In the genomic region with DNA sequence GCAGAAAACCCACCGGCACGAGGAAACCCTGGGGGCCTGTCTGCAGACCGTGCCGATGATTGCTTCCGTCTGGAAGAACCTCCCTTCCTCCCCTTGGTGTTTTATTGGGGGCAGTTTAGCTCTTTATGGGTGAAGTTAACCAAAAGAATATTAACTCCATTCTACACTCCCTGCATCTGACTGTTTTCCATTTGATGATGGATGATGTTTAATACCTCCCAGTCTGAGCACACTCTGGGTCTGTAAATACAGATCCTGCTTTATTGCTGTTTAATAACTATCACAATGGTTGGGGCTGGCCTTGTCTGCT, we compare ENCODE assay signal across 28 cellular contexts.
DNase-seq lines count a peak whose midpoint lies in the region; ATAC-seq and TF ChIP-seq lines count a peak whose summit lies in the region.
"Had no signal": no experiment of that assay in that cellular context is flagged by ENCODE, and none has a peak within 500 bp of the region (broad histone marks: within the 10 kb centered on the region; RNA-seq: fewer than 3 reads in every experiment).

No MANE protein-coding gene starts in this region.

- H3K4me1 Mint-ChIP-seq in brain (peaks cover 48% of the 10 kb centered on the region), neural progenitor cell (peaks cover 17% of the 10 kb centered on the region)

- H3K27me3 Mint-ChIP-seq in brain (peaks cover 3% of the 10 kb centered on the region), neural progenitor cell (ENCODE audit: insufficient read depth, low read depth) (peaks cover 4% of the 10 kb centered on the region)

- peaks cover 7 to 95% (median 80%) of the 10 kb centered on the region in 10 experiments; a peak in 19 of 20 replicates for H3K4me1 ChIP-seq in BLaER1 treated with 17β-estradiol and CSF1 and Interleukin-3, amounts not matched to agents 10 nM and 100 nM
- peaks cover 13% of the 10 kb centered on the region for H3K4me1 ChIP-seq in hepatocyte (ENCODE audit: insufficient read depth)
- no peaks in the 10 kb centered on the region for H3K4me1 ChIP-seq in neural progenitor cell
- H3K4me1 ChIP-seq: A549, Caco-2, Peyer's patch had no signal

- no peaks in the 10 kb centered on the region for H3K9me3 ChIP-seq in BLaER1 treated with 17β-estradiol and CSF1 and Interleukin-3, amounts not matched to agents 10 nM and 100 nM (replicated peaks in 1 of 11)
- no peaks in the 10 kb centered on the region for H3K9me3 ChIP-seq in hepatocyte (ENCODE audit: low read depth)
- no peaks in the 10 kb centered on the region for H3K9me3 ChIP-seq in neural progenitor cell (ENCODE audit: low read depth)
- H3K9me3 ChIP-seq: A549, Caco-2, Peyer's patch, SK-N-SH had no signal

- peak; percentile 39 for DNase-seq in hepatocyte (ENCODE audit: low spot score)
- no peak for DNase-seq in neural progenitor cell (ENCODE audit: low spot score)
- DNase-seq in left cardiac atrium, result no peak
- DNase-seq in islet precursor cell, result no peak
- DNase-seq: AML-193; Caco-2; CD8-positive, alpha-beta T cell; DMS79; EL; GDM1; GOT3; HCEC 1CT; IMR-90; KG1; MM.1S; NCI-H1417; NCI-H1694; NCI-H2227 treated with DMSO at 0.1 percent for 48 hours; NCI-H526 treated with DMSO at 0.1 percent for 48 hours; OCI-M1; SK-N-SH had no signal

- H3K36me3 Mint-ChIP-seq in brain (peaks cover 20% of the 10 kb centered on the region), neural progenitor cell (peaks cover 18% of the 10 kb centered on the region)

- no peaks in the 10 kb centered on the region for H3F3A ChIP-seq in neural progenitor cell (ENCODE audit: low read depth)

- no peak for TF ChIP-seq CTCF in brain (conservative IDR thresholded peaks at IDR 0.05)
- no peak for TF ChIP-seq CTCF in hepatocyte (IDR thresholded peaks at IDR 0.05; ENCODE audit: poor library complexity)
- no peak for TF ChIP-seq CTCF in neural progenitor cell (IDR thresholded peaks at IDR 0.05)

- H3K4me2 ChIP-seq in BLaER1 treated with 17β-estradiol and CSF1 and Interleukin-3, amounts not matched to agents 10 nM and 100 nM, result peak overlapping the region in 10 of 11 experiments; percentile 5 to 99 (median 79); a peak in 20 of 22 replicates
- H3K4me2 ChIP-seq in hepatocyte (peak overlapping the region; percentile 52), neural progenitor cell (no peak overlapping the region)
- H3K4me2 ChIP-seq: A549, SK-N-SH had no signal

- H3K4me3 ChIP-seq in BLaER1 treated with 17β-estradiol and CSF1 and Interleukin-3, amounts not matched to agents 10 nM and 100 nM, result peak overlapping the region in 1 of 10 experiments; percentile 29; a peak in 1 of 20 replicates
- H3K4me3 ChIP-seq in hepatocyte, result no peak overlapping the region
- no peak overlapping the region for H3K4me3 ChIP-seq in neural progenitor cell
- H3K4me3 ChIP-seq: A549, GM12878, Peyer's patch had no signal

- H2AFZ ChIP-seq in hepatocyte (no peak overlapping the region), neural progenitor cell (replicated peaks) (no peak overlapping the region)

- H3K27me3 ChIP-seq in BLaER1 treated with 17β-estradiol and CSF1 and Interleukin-3, amounts not matched to agents 10 nM and 100 nM, result peaks cover 0 to 28% (median 0%) of the 10 kb centered on the region in 11 experiments; a peak in 8 of 22 replicates
- no peaks in the 10 kb centered on the region for H3K27me3 ChIP-seq in hepatocyte
- no peaks in the 10 kb centered on the region for H3K27me3 ChIP-seq in neural progenitor cell
- H3K27me3 ChIP-seq: Peyer's patch had no signal

- peaks cover 11 to 45% (median 25%) of the 10 kb centered on the region in 11 experiments; a peak in 21 of 22 replicates for H3K36me3 ChIP-seq in BLaER1 treated with 17β-estradiol and CSF1 and Interleukin-3, amounts not matched to agents 10 nM and 100 nM
- H3K36me3 ChIP-seq in hepatocyte (replicated peaks; ENCODE audit: insufficient read depth, low read depth) (no peaks in the 10 kb centered on the region), neural progenitor cell (peaks cover 5% of the 10 kb centered on the region)

- H3K9me2 ChIP-seq in hepatocyte (replicated peaks; ENCODE audit: insufficient read depth), result no peaks in the 10 kb centered on the region
- H3K9me2 ChIP-seq: SK-N-SH had no signal

- H3K9ac ChIP-seq in BLaER1 treated with 17β-estradiol and CSF1 and Interleukin-3, amounts not matched to agents 10 nM and 100 nM, result peak overlapping the region in 3 of 11 experiments; percentile 22 to 60 (median 47); a peak in 3 of 22 replicates
- H3K9ac ChIP-seq in neural progenitor cell, result no peak overlapping the region
- H3K9ac ChIP-seq: SK-N-SH had no signal

- intact Hi-C loops in left cardiac atrium (cut with DNase I), result no loop called here

- ATAC-seq in left cardiac atrium (no peak), HG02981 (IDR thresholded peaks at IDR 0.05; ENCODE audit: unreplicated experiment) (no peak)
- ATAC-seq: A549; CD8-positive, alpha-beta T cell; GM12878 had no signal

- peak overlapping the region in 1 of 5 experiments; percentile 49 for H3K4me3 Mint-ChIP-seq in brain
- no peak overlapping the region for H3K4me3 Mint-ChIP-seq in neural progenitor cell
- H3K4me3 Mint-ChIP-seq: CD8-positive, alpha-beta T cell had no signal

- H3K79me2 ChIP-seq in hepatocyte (no peaks in the 10 kb centered on the region), neural progenitor cell (ENCODE audit: low read depth) (no peaks in the 10 kb centered on the region)

- WGBS in hepatocyte (ENCODE audit: low lambda C conversion rate, missing lambda C conversion rate), result 25% methylated on average over 5 of the region's 5 CpGs

- peak overlapping the region in 4 of 5 experiments; percentile 51 to 97 (median 88) for H3K27ac Mint-ChIP-seq in brain
- H3K27ac Mint-ChIP-seq in neural progenitor cell, result peak overlapping the region; percentile 43
- H3K27ac Mint-ChIP-seq: CD8-positive, alpha-beta T cell had no signal

- H4K20me1 ChIP-seq in BLaER1 treated with 17β-estradiol and CSF1 and Interleukin-3, amounts not matched to agents 10 nM and 100 nM, result peaks cover 93 to 99% (median 97%) of the 10 kb centered on the region in 11 experiments
- no peaks in the 10 kb centered on the region for H4K20me1 ChIP-seq in hepatocyte (ENCODE audit: insufficient read depth, poor library complexity, severe bottlenecking)
- no peaks in the 10 kb centered on the region for H4K20me1 ChIP-seq in neural progenitor cell (ENCODE audit: low read depth)

- no peak overlapping the region for H3K27ac ChIP-seq in BLaER1 treated with 17β-estradiol and CSF1 and Interleukin-3, amounts not matched to agents 10 nM and 100 nM
- H3K27ac ChIP-seq in hepatocyte (no peak overlapping the region), neural progenitor cell (no peak overlapping the region)
- H3K27ac ChIP-seq: A549, C4-2B, Peyer's patch had no signal

- peaks cover 0 to 11% (median 3%) of the 10 kb centered on the region in 5 experiments for H3K9me3 Mint-ChIP-seq in brain
- H3K9me3 Mint-ChIP-seq in neural progenitor cell, result peaks cover 7% of the 10 kb centered on the region
- H3K9me3 Mint-ChIP-seq: CD8-positive, alpha-beta T cell had no signal
